1 cellular context compared by ENCODE assay signal in the genomic region with DNA sequence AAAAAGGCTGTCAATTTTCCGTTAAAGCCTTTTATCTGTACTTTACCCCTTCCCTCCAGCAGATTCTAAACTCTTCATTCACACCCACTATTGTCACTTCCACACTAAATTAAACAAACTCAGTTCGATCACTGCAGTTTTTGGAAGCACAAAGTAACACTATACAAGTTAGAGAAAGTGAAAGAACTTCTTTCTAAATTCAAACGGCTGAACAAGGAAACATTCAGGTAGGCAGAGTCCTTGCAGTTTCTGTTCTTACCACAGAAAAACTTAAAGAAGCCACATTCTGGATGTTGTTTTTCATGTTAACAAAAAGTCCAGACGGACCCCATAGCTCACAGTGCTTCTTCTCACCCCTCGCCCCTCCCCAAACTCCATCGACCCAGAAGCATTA.
TF ChIP-seq lines count a peak whose summit lies in the region.

No MANE protein-coding gene starts in this region.

TF ChIP-seq in H1, 55 proteins besides CTCF, POLR2A, EP300 and RAD21 (continued from another document):
- no peak for TF ChIP-seq CEBPB (IDR thresholded peaks at IDR 0.05; ENCODE audit: low read depth, low read length)
